Comparison of ENCODE assay signal across 14 cellular contexts in the genomic region with DNA sequence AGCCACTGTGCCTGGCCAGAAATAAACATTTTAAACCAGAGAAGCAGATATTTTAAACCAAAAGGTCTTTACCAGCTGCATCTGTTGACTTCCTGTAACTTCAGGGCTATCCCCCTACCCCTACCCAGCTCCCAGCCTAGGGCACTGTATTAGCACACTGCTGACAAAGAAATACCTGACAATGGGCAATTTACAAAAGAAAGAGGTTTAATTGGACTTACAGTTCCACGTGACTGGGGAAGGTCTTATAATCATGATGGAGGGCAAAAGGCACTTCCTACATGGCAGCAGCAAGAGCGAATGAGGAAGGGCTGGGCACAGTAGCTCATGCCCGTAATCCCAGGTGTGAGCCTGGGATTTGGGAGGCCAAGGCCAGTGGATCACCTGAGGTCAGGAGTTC.
"Had no signal": no experiment of that assay in that cellular context is flagged by ENCODE, and none has a peak within 500 bp of the region (broad histone marks: within the 10 kb centered on the region; RNA-seq: fewer than 3 reads in every experiment).

No MANE protein-coding gene starts in this region.

- H3K27ac Mint-ChIP-seq: activated CD4-positive, alpha-beta T cell treated with anti-CD3 and anti-CD28 coated beads, Interleukin-2, amount 10 ng/mL, durations not matched to agents 7 days and 5 days; activated T-cell treated with anti-CD3 and anti-CD28 coated beads, Interleukin-2, amount 50 U/mL, for 24 hours had no signal

- H3K4me3 Mint-ChIP-seq: activated CD4-positive, alpha-beta T cell treated with anti-CD3 and anti-CD28 coated beads, Interleukin-2, amount 10 ng/mL, durations not matched to agents 7 days and 5 days; activated T-cell treated with anti-CD3 and anti-CD28 coated beads, Interleukin-2, amount 50 U/mL, for 24 hours had no signal

- H3K4me3 ChIP-seq: esophagus squamous epithelium, left lung, thyroid gland, uterus had no signal

- H3K36me3 ChIP-seq: uterus had no signal

- ATAC-seq: left lung had no signal

- H3K9ac ChIP-seq: parathyroid adenoma had no signal

- H3K27me3 Mint-ChIP-seq: activated CD4-positive, alpha-beta T cell treated with anti-CD3 and anti-CD28 coated beads, Interleukin-2, amount 10 ng/mL, durations not matched to agents 7 days and 5 days; activated T-cell treated with anti-CD3 and anti-CD28 coated beads, Interleukin-2, amount 50 U/mL, for 24 hours had no signal

- H3K9me3 ChIP-seq: esophagus squamous epithelium, thyroid gland, uterus had no signal

- H3K4me1 ChIP-seq: esophagus squamous epithelium, left lung, parathyroid adenoma, thyroid gland, uterus had no signal

- H3K27ac ChIP-seq: esophagus squamous epithelium, left lung, parathyroid adenoma, thyroid gland, uterus had no signal

- H3K27me3 ChIP-seq: esophagus squamous epithelium, left lung, thyroid gland, uterus had no signal

- DNase-seq: activated CD4-positive, alpha-beta T cell treated with anti-CD3 and anti-CD28 coated beads, Interleukin-2, amount 10 ng/mL, durations not matched to agents 7 days and 5 days; activated effector memory CD4-positive, alpha-beta T cell treated with anti-CD3 and anti-CD28 coated beads, Interleukin-2, amount 50 U/mL, for 16 hours; activated T-cell treated with anti-CD3 and anti-CD28 coated beads, Interleukin-2, amount 50 U/mL, for 24 hours; aorta; esophagus squamous epithelium; foreskin fibroblast; left lung; mesenchymal stem cell; retina; stimulated activated CD4-positive, alpha-beta T cell treated with anti-CD3 and anti-CD28 coated beads, Interleukin-15, amount 100 ng/mL, for 24 hours; stimulated activated CD4-positive, alpha-beta T cell treated with anti-CD3 and anti-CD28 coated beads, Interleukin-4, amount 100 ng/mL, for 24 hours; thyroid gland; uterus had no signal
